Comparison of ENCODE assay signal across 22 cellular contexts in the genomic region with DNA sequence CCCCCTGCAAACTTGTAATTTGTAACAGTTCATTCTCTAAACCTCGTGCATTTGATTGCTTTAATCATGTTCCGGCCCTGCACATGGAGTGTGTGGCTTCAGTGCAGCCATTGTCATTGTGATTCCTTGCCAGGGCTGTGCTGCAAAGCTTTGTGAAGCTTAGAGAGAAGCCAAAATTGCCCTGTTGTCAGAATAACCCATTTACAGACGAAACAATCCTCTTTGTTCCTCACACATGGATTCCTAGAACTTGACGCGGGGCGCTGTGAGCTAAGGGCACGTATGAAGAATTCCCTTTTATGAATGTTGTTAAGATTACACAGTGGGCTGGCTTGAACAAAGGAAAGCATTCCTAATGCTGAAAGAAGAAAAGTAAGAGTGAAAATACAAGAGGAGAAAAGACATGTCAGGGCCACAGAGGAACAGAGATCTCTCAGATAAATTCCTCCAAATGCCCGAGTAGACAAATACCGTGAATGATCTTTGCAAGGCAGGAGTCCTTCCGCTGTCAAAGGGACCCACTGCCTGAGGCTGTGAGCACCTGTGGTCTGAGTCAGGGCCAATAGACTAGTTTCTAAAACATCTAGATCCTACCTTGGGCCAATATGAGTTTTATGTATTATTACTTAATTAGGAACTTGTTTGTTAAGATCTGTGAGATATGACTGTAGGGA.
A peak's percentile ranks its signal among the peaks of the same experiment; 100 is the strongest.
DNase-seq lines count a peak whose midpoint lies in the region; ATAC-seq and TF ChIP-seq lines count a peak whose summit lies in the region.
"Had no signal": no experiment of that assay in that cellular context is flagged by ENCODE, and none has a peak within 500 bp of the region (broad histone marks: within the 10 kb centered on the region; RNA-seq: fewer than 3 reads in every experiment).

No MANE protein-coding gene starts in this region.

- ATAC-seq in foreskin keratinocyte (peak; percentile 66), HG02852 (IDR thresholded peaks at IDR 0.05; ENCODE audit: unreplicated experiment) (no peak)
- ATAC-seq: pancreas; SK-N-SH treated with all-trans-retinoic acid at 6 μM for 48 hours; stimulated activated naive CD8-positive, alpha-beta T cell treated with anti-CD3 and anti-CD28 coated beads, Interleukin-15, Interleukin-2, amounts not matched to agents 100 U/mL and 50 U/mL, for 24 hours had no signal

- H3K4me3 ChIP-seq in A673 (ENCODE audit: low read depth, low read length, poor library complexity, severe bottlenecking) = no peak overlapping the region
- H3K4me3 ChIP-seq: pancreas, sigmoid colon, tibial nerve had no signal

- no peaks in the 10 kb centered on the region for H3K9me3 ChIP-seq in A673 (ENCODE audit: low read depth, low read length, poor library complexity, severe bottlenecking)
- H3K9me3 ChIP-seq: pancreas, sigmoid colon had no signal

- CTCF ChIA-PET in A673 (lab: Charles Lee) = no interaction called here

- POLR2A ChIA-PET in A673 (lab: Charles Lee; ENCODE audit: low non-redundant PET) = no interaction called here

- H3K36me3 ChIP-seq in A673 (ENCODE audit: insufficient read depth, low read length, poor library complexity, severe bottlenecking) = no peaks in the 10 kb centered on the region
- H3K36me3 ChIP-seq: pancreas, sigmoid colon, tibial nerve had no signal

- BruUV-seq in A673 (replicated peaks; lab: Mats Ljungman, UMichigan) = no TSS peak

- DNase-seq in foreskin keratinocyte (peak; percentile 47 to 71), middle frontal gyrus (ENCODE audit: extremely low spot score, low spot score) (peak; percentile 68), retina (peak; percentile 40), SHP77 (lab: John Stamatoyannopoulos, UW) (no peak), NCI-H510A treated with DMSO at 0.1 percent for 48 hours (lab: John Stamatoyannopoulos, UW) (no peak), A673 (ENCODE audit: low spot score) (no peak)
- DNase-seq: effector CD8-positive, alpha-beta T cell; foreskin melanocyte; IMR-90; NCI-H1092; NCI-H1930; NCI-H748 treated with DMSO at 0.1 percent for 48 hours; pancreas; sigmoid colon; stimulated activated CD4-positive, alpha-beta T cell treated with anti-CD3 and anti-CD28 coated beads, Interleukin-15, amount 100 ng/mL, for 24 hours; stimulated activated naive CD8-positive, alpha-beta T cell treated with anti-CD3 and anti-CD28 coated beads, Interleukin-15, Interleukin-2, amounts not matched to agents 100 U/mL and 50 U/mL, for 24 hours; WERI-Rb-1 had no signal

- H3K27me3 ChIP-seq in foreskin keratinocyte (no peaks in the 10 kb centered on the region), A673 (replicated peaks; ENCODE audit: insufficient read depth, low read depth, low read length, poor library complexity) (no peaks in the 10 kb centered on the region)
- H3K27me3 ChIP-seq: pancreas, sigmoid colon, tibial nerve had no signal

- TF ChIP-seq CTCF in foreskin keratinocyte (conservative IDR thresholded peaks at IDR 0.05) = no peak
- TF ChIP-seq CTCF in A673 (conservative IDR thresholded peaks at IDR 0.05; ENCODE audit: low read depth, low read length) = no peak

- H3K27ac ChIP-seq in angular gyrus (ENCODE audit: low read depth, low read length) (peak overlapping the region; percentile 35), foreskin keratinocyte (no peak overlapping the region), A673 (ENCODE audit: low read depth, low read length, poor library complexity, severe bottlenecking) (no peak overlapping the region)
- H3K27ac ChIP-seq: pancreas, RWPE1, tibial nerve, WERI-Rb-1 had no signal

- intact Hi-C loops in A673 (cut with micrococcal nuclease; ENCODE audit: unreplicated experiment) = no loop called here

- H3K4me1 ChIP-seq in foreskin keratinocyte = no peaks in the 10 kb centered on the region
- H3K4me1 ChIP-seq in A673 (ENCODE audit: insufficient read depth, low read length, poor library complexity, severe bottlenecking) = peaks cover 13% of the 10 kb centered on the region
- H3K4me1 ChIP-seq: pancreas, sigmoid colon, tibial nerve had no signal

Comparison
In these comparisons a context has a peak if more than half of its experiments do, and no peak if none do; other contexts are left out.
1. DNase-seq: peak in foreskin keratinocyte (2 of 2), middle frontal gyrus (single experiment) and retina (single experiment); none in SHP77 (0 of 2), NCI-H510A treated with DMSO at 0.1 percent for 48 hours (single experiment) and A673 (single experiment).